Comparison of ENCODE assay signal across 7 cellular contexts in genomic region chr16:11978080-11978479, GRCh38. TPM values are rescaled to one million over a fixed set of nuclear protein-coding genes. Genes with fewer than 3 reads are reported as not detected.
A peak's percentile ranks its signal among the peaks of the same experiment; 100 is the strongest.
DNase-seq lines count a peak whose midpoint lies in the region; ATAC-seq and TF ChIP-seq lines count a peak whose summit lies in the region.

No MANE protein-coding gene starts in this region.

- H3K9me3 ChIP-seq in fibroblast of lung (ENCODE audit: control insufficient read depth, insufficient read depth, low read depth, low read length) (no peaks in the 10 kb centered on the region), testis (no peaks in the 10 kb centered on the region)

- no peak for ATAC-seq in stimulated activated effector memory CD8-positive, alpha-beta T cell treated with anti-CD3 and anti-CD28 coated beads, Interleukin-12 subunit alpha, Interleukin-12 subunit beta, amount 100 ng/mL, for 72 hours

- TF ChIP-seq POLR2A in testis (IDR thresholded peaks at IDR 0.05) (no peak), lower leg skin (IDR thresholded peaks at IDR 0.05) (no peak)

- POLR2A ChIA-PET in RWPE1 (lab: Yijun Ruan, JAX; ENCODE audit: low non-redundant PET) = no interaction called here

- H2AFZ ChIP-seq in fibroblast of lung (ENCODE audit: low read length) = no peak overlapping the region

- peak overlapping the region; percentile 99 for H3K4me3 Mint-ChIP-seq in stimulated activated effector memory CD8-positive, alpha-beta T cell treated with anti-CD3 and anti-CD28 coated beads, Interleukin-12 subunit alpha, Interleukin-12 subunit beta, amount 100 ng/mL, for 72 hours

- peak overlapping the region; percentile 97 for H3K27ac Mint-ChIP-seq in stimulated activated effector memory CD8-positive, alpha-beta T cell treated with anti-CD3 and anti-CD28 coated beads, Interleukin-12 subunit alpha, Interleukin-12 subunit beta, amount 100 ng/mL, for 72 hours

- peaks cover 7% of the 10 kb centered on the region for H3K36me3 Mint-ChIP-seq in stimulated activated effector memory CD8-positive, alpha-beta T cell treated with anti-CD3 and anti-CD28 coated beads, Interleukin-12 subunit alpha, Interleukin-12 subunit beta, amount 100 ng/mL, for 72 hours

- H4K20me1 ChIP-seq in fibroblast of lung (ENCODE audit: control insufficient read depth, extremely low read depth, insufficient read depth, low read length) = no peaks in the 10 kb centered on the region

- H3K9me3 Mint-ChIP-seq in stimulated activated effector memory CD8-positive, alpha-beta T cell treated with anti-CD3 and anti-CD28 coated beads, Interleukin-12 subunit alpha, Interleukin-12 subunit beta, amount 100 ng/mL, for 72 hours = no peaks in the 10 kb centered on the region

- H3K9ac ChIP-seq in fibroblast of lung (ENCODE audit: insufficient read depth, low read length) = no peak overlapping the region

- 47 to 53% methylated on average over 2 of the region's 2 CpGs for WGBS in testis, 2 donors
- WGBS in lower leg skin, 2 donors = 58 to 63% methylated on average over 2 of the region's 2 CpGs

- H3K79me2 ChIP-seq in fibroblast of lung (ENCODE audit: control insufficient read depth, insufficient read depth, low read length) = peaks cover 13% of the 10 kb centered on the region

- H3K4me3 ChIP-seq in GM12865 (ENCODE audit: low read depth, low read length) = peak overlapping the region; percentile 76
- H3K4me3 ChIP-seq in fibroblast of lung (replicated peaks in 1 of 4; ENCODE audit: control extremely low read depth in 1 of 4, insufficient read depth in 1 of 4, low read depth in 3 of 4, low read length in 4 of 4) = peak overlapping the region; percentile 86 to 97 (median 92)
- no peak overlapping the region for H3K4me3 ChIP-seq in testis
- no peak overlapping the region for H3K4me3 ChIP-seq in lower leg skin (ENCODE audit: low read depth, poor library complexity, severe bottlenecking)

- H3K4me1 ChIP-seq in fibroblast of lung (ENCODE audit: control insufficient read depth, extremely low read depth, insufficient read depth, low read length) = no peaks in the 10 kb centered on the region
- peaks cover 14% of the 10 kb centered on the region for H3K4me1 ChIP-seq in testis

- intact Hi-C loops in testis (cut with DNase I; ENCODE audit: low total_unique reads) = no loop called here
- intact Hi-C loops in lower leg skin (cut with DNase I; ENCODE audit: low total_unique reads) = no loop called here

- H3K4me1 Mint-ChIP-seq in stimulated activated effector memory CD8-positive, alpha-beta T cell treated with anti-CD3 and anti-CD28 coated beads, Interleukin-12 subunit alpha, Interleukin-12 subunit beta, amount 100 ng/mL, for 72 hours = peaks cover 41% of the 10 kb centered on the region

- H3K4me2 ChIP-seq in fibroblast of lung (ENCODE audit: extremely low read depth, insufficient read depth, low read length) = peak overlapping the region; percentile 61

- DNase-seq in GM12865 (ENCODE audit: low read depth) (no peak), RWPE1 (ENCODE audit: low spot score) (no peak), fibroblast of lung (ENCODE audit: low read depth in 2 of 2) (no peak), NCI-H2171 (lab: John Stamatoyannopoulos, UW) (no peak), testis (no peak), lower leg skin (ENCODE audit: low spot score in 2 of 2) (no peak)
- no peak for DNase-seq in stimulated activated effector memory CD8-positive, alpha-beta T cell treated with anti-CD3 and anti-CD28 coated beads, Interleukin-12 subunit alpha, Interleukin-12 subunit beta, amount 100 ng/mL, for 72 hours (ENCODE audit: low spot score in 2 of 2)

- CTCF ChIA-PET in RWPE1 (lab: Yijun Ruan, JAX) = interaction anchor here (0.6 to 0.9 kb wide), 3 partner anchors 32 to 1888 kb away, joined by 3 read pairs; no protein-coding TSS in a partner anchor

- H3K27me3 ChIP-seq in fibroblast of lung (ENCODE audit: control insufficient read depth, insufficient read depth, low read length) (no peaks in the 10 kb centered on the region), testis (no peaks in the 10 kb centered on the region)

- TF ChIP-seq CTCF in GM12865 (IDR thresholded peaks at IDR 0.05; ENCODE audit: insufficient read depth, low read depth, low read length, missing control alignments) (no peak), RWPE1 (conservative IDR thresholded peaks at IDR 0.05; ENCODE audit: low read depth) (no peak), fibroblast of lung (conservative IDR thresholded peaks at IDR 0.05 in 1 of 2, IDR thresholded peaks at IDR 0.05 in 1 of 2; ENCODE audit: low read depth in 1 of 2, low read length in 2 of 2) (no peak), testis (IDR thresholded peaks at IDR 0.05) (no peak), lower leg skin (IDR thresholded peaks at IDR 0.05) (no peak)

- H3K36me3 ChIP-seq in fibroblast of lung (ENCODE audit: control insufficient read depth, insufficient read depth, low read length) (no peaks in the 10 kb centered on the region), testis (ENCODE audit: low read depth, missing control alignments) (no peaks in the 10 kb centered on the region)

- H3K27ac ChIP-seq in RWPE1 = peak overlapping the region; percentile 79
- peak overlapping the region; percentile 3 for H3K27ac ChIP-seq in fibroblast of lung (ENCODE audit: insufficient read depth, low read length)
- H3K27ac ChIP-seq in testis = peak overlapping the region in 1 of 2 donors; percentile 67

RNA-seq across cellular contexts. Expression of gene SNX29, which starts 1.5 kb away (rescaled TPM):
- total RNA-seq in fibroblast of lung = 10.0 and 18.2 TPM in 2 replicates
- 11.6 and 11.7 TPM in 2 replicates for polyA plus RNA-seq in fibroblast of lung
- 8.3 and 9.3 TPM in 2 replicates for polyA plus RNA-seq in fibroblast of lung (2012)
- polyA minus RNA-seq in fibroblast of lung (ENCODE audit: low replicate concordance) = 24.3 and 26.9 TPM in 2 replicates
- total RNA-seq in testis = 10 to 100 TPM; 30.4 to 40.7 TPM
- 19.3 TPM for polyA plus RNA-seq in testis (ENCODE audit: insufficient read depth, low read depth, low replicate concordance)
- 10 to 100 TPM; 19.3 to 24.8 (median 23.9) TPM for total RNA-seq in lower leg skin

RNA-seq across cellular contexts. Expression of gene TNFRSF17, which starts 13.1 kb away (rescaled TPM):
- total RNA-seq in fibroblast of lung = not detected in 2 replicates
- not detected in 2 replicates for polyA plus RNA-seq in fibroblast of lung
- not detected in 2 replicates for polyA plus RNA-seq in fibroblast of lung (2012)
- not detected in 2 replicates for polyA minus RNA-seq in fibroblast of lung (ENCODE audit: low replicate concordance)
- total RNA-seq in testis = 1 to 10 TPM; 3.2 to 4.3 TPM
- polyA plus RNA-seq in testis (ENCODE audit: insufficient read depth, low read depth, low replicate concordance) = 5.2 TPM
- not detected for total RNA-seq in lower leg skin

RNA-seq across cellular contexts. Expression of gene NPIPB2, which starts 36.2 kb away (rescaled TPM):
- total RNA-seq in fibroblast of lung (3.3 and 4.6 TPM in 2 replicates), testis (10 to 100 TPM; 23.9 to 28.7 TPM), lower leg skin (10 to 100 TPM in 1 of 4 donors, 1 to 10 TPM in 3; 4.1 to 12.9 (median 5.2) TPM)
- polyA plus RNA-seq in fibroblast of lung (1.2 and 4.2 TPM in 2 replicates), testis (ENCODE audit: insufficient read depth, low read depth, low replicate concordance) (30.6 TPM)
- 2.1 and 2.5 TPM in 2 replicates for polyA plus RNA-seq in fibroblast of lung (2012)
- polyA minus RNA-seq in fibroblast of lung (ENCODE audit: low replicate concordance) = not detected in 2 replicates

Comparison
In these comparisons a context has a peak if more than half of its experiments do, and no peak if none do; other contexts are left out.
1. H3K4me3 ChIP-seq: peak in GM12865 (single experiment) and fibroblast of lung (4 of 4); none in testis (0 of 2) and lower leg skin (single experiment).